In genomic region chr1:44721521-44722361, GRCh38 we compare ENCODE assay signal across 9 cellular contexts. TPM values are rescaled to one million over a fixed set of nuclear protein-coding genes. Genes with fewer than 3 reads are reported as not detected.
DNase-seq lines count a peak whose midpoint lies in the region; ATAC-seq and TF ChIP-seq lines count a peak whose summit lies in the region.
"Had no signal": no experiment of that assay in that cellular context is flagged by ENCODE, and none has a peak within 500 bp of the region (broad histone marks: within the 10 kb centered on the region; RNA-seq: fewer than 3 reads in every experiment).

No MANE protein-coding gene starts in this region.

- H3K27ac Mint-ChIP-seq in osteocyte (ENCODE audit: unreplicated experiment), result peak overlapping the region; percentile 20

- ATAC-seq in GM19463 (IDR thresholded peaks at IDR 0.05; ENCODE audit: unreplicated experiment) (peak; percentile 67), HG03520 (IDR thresholded peaks at IDR 0.05; ENCODE audit: unreplicated experiment) (peak; percentile 60)

- H3K4me3 Mint-ChIP-seq in osteocyte (ENCODE audit: unreplicated experiment), result no peak overlapping the region

- H3K9me3 Mint-ChIP-seq in osteocyte (ENCODE audit: unreplicated experiment), result no peaks in the 10 kb centered on the region

- peak; percentile 53 for DNase-seq in D341Med (ENCODE audit: low spot score)
- peak; percentile 99 for DNase-seq in NOMO-1 treated with DMSO at 0.1 percent for 48 hours (lab: John Stamatoyannopoulos, UW; ENCODE audit: unreplicated experiment)
- peak; percentile 58 for DNase-seq in activated CD8-positive, alpha-beta memory T cell treated with anti-CD3 and anti-CD28 coated beads, Interleukin-2, amount 50 U/mL, for 4 hours
- peak; percentile 99 for DNase-seq in fibroblast of mammary gland (ENCODE audit: low read depth)
- no peak for DNase-seq in osteocyte (ENCODE audit: extremely low spot score, unreplicated experiment)
- no peak for DNase-seq in NCI-H69 (lab: John Stamatoyannopoulos, UW)

- no peaks in the 10 kb centered on the region for H3K36me3 Mint-ChIP-seq in osteocyte (ENCODE audit: unreplicated experiment)

- H3K27me3 Mint-ChIP-seq in osteocyte (ENCODE audit: unreplicated experiment), result peaks cover 9% of the 10 kb centered on the region

- no peak overlapping the region for H3K4me3 ChIP-seq in fibroblast of mammary gland (ENCODE audit: control insufficient read depth, low read depth, low read length)

- H3K4me1 Mint-ChIP-seq in osteocyte (ENCODE audit: unreplicated experiment), result peaks cover 4% of the 10 kb centered on the region

- TF ChIP-seq CTCF in fibroblast of mammary gland (conservative IDR thresholded peaks at IDR 0.05; ENCODE audit: control insufficient read depth, insufficient read depth, low read depth, low read length) (no peak), osteocyte (IDR thresholded peaks at IDR 0.05) (no peak)

RNA-seq across cellular contexts. Expression of gene RNU5D-1, which starts 9.2 kb away (rescaled TPM):
- not detected in 2 replicates for total RNA-seq in osteocyte
- total RNA-seq: dermis microvascular lymphatic vessel endothelial cell had no signal

RNA-seq across cellular contexts. Expression of gene KIF2C, which starts 17.9 kb away (rescaled TPM):
- 7.5 and 7.7 TPM in 2 replicates for total RNA-seq in osteocyte

RNA-seq across cellular contexts. Expression of gene ARMH1, which starts 47.2 kb away (rescaled TPM):
- total RNA-seq in osteocyte, result 2.7 and 3.0 TPM in 2 replicates

RNA-seq across cellular contexts. Expression of gene TMEM53, which starts 47.5 kb away (rescaled TPM):
- total RNA-seq in osteocyte, result 6.6 and 7.6 TPM in 2 replicates

RNA-seq across cellular contexts. Expression of gene RPS8, which starts 53.6 kb away (rescaled TPM):
- total RNA-seq in osteocyte, result 1,690 and 1,756 TPM in 2 replicates

Comparison
In these comparisons a context has a peak if more than half of its experiments do, and no peak if none do; other contexts are left out.
1. DNase-seq: peak in D341Med (single experiment), NOMO-1 treated with DMSO at 0.1 percent for 48 hours (single experiment), activated CD8-positive, alpha-beta memory T cell treated with anti-CD3 and anti-CD28 coated beads, Interleukin-2, amount 50 U/mL, for 4 hours (single experiment) and fibroblast of mammary gland (single experiment); none in osteocyte (single experiment) and NCI-H69 (single experiment).